In genomic region chr20:45842169-45842812, GRCh38 we compare ENCODE assay signal across 9 cellular contexts. TPM values are rescaled to one million over a fixed set of nuclear protein-coding genes. Genes with fewer than 3 reads are reported as not detected.
A peak's percentile ranks its signal among the peaks of the same experiment; 100 is the strongest.
DNase-seq lines count a peak whose midpoint lies in the region; ATAC-seq and TF ChIP-seq lines count a peak whose summit lies in the region.
"Had no signal": no experiment of that assay in that cellular context is flagged by ENCODE, and none has a peak within 500 bp of the region (broad histone marks: within the 10 kb centered on the region; RNA-seq: fewer than 3 reads in every experiment).

No MANE protein-coding gene starts in this region.

- no peaks in the 10 kb centered on the region for H3K27me3 ChIP-seq in colonic mucosa
- H3K27me3 ChIP-seq in osteoblast (ENCODE audit: insufficient read depth, low read length), result no peaks in the 10 kb centered on the region
- no peaks in the 10 kb centered on the region for H3K27me3 ChIP-seq in A673 (replicated peaks; ENCODE audit: insufficient read depth, low read depth, low read length, poor library complexity)

- intact Hi-C loops in colonic mucosa (cut with DNase I), result no loop called here
- intact Hi-C loops in A673 (cut with micrococcal nuclease; ENCODE audit: unreplicated experiment), result no loop called here

- no peak overlapping the region for H3K4me3 ChIP-seq in colonic mucosa
- H3K4me3 ChIP-seq in osteoblast (ENCODE audit: insufficient read depth, low read length), result no peak overlapping the region
- H3K4me3 ChIP-seq in A673 (ENCODE audit: low read depth, low read length, poor library complexity, severe bottlenecking), result no peak overlapping the region

- H3K4me1 ChIP-seq in colonic mucosa (no peaks in the 10 kb centered on the region), osteoblast (ENCODE audit: insufficient read depth, low read length) (peaks cover 11% of the 10 kb centered on the region), A673 (ENCODE audit: insufficient read depth, low read length, poor library complexity, severe bottlenecking) (no peaks in the 10 kb centered on the region)

- no peak overlapping the region for H2AFZ ChIP-seq in osteoblast (ENCODE audit: low read length)

- H3K27ac ChIP-seq in colonic mucosa (peak overlapping the region; percentile 47), osteoblast (ENCODE audit: low read depth, low read length) (peak overlapping the region; percentile 2), A673 (ENCODE audit: low read depth, low read length, poor library complexity, severe bottlenecking) (no peak overlapping the region)

- no peak overlapping the region; the same call in 1 of the 2 replicates for H3K27ac Mint-ChIP-seq in WTC11
- H3K27ac Mint-ChIP-seq: activated CD4-positive, alpha-beta T cell treated with anti-CD3 and anti-CD28 coated beads, Interleukin-2, amount 10 ng/mL, durations not matched to agents 7 days and 5 days had no signal

- H3K36me3 Mint-ChIP-seq in WTC11, result peaks cover 27% of the 10 kb centered on the region

- H3K4me3 Mint-ChIP-seq in WTC11, result no peak overlapping the region
- H3K4me3 Mint-ChIP-seq: activated CD4-positive, alpha-beta T cell treated with anti-CD3 and anti-CD28 coated beads, Interleukin-2, amount 10 ng/mL, durations not matched to agents 7 days and 5 days had no signal

- DNase-seq in GM04503 (ENCODE audit: low read depth), result peak; percentile 70
- no peak for DNase-seq in colonic mucosa
- DNase-seq in osteoblast (ENCODE audit: insufficient read length, low spot score, missing footprints), result peak; percentile 73
- DNase-seq in A673 (ENCODE audit: low spot score), result no peak
- DNase-seq in WTC11 (ENCODE audit: low spot score), result no peak
- DNase-seq in DMS53 treated with DMSO at 0.1 percent for 48 hours (lab: John Stamatoyannopoulos, UW; ENCODE audit: unreplicated experiment), result no peak
- DNase-seq in cortex of kidney (lab: John Stamatoyannopoulos, UW), result no peak
- DNase-seq: activated CD4-positive, alpha-beta T cell treated with anti-CD3 and anti-CD28 coated beads, Interleukin-2, amount 10 ng/mL, durations not matched to agents 7 days and 5 days had no signal

- no peak overlapping the region for H3K9ac ChIP-seq in colonic mucosa (ENCODE audit: low read depth in 2 of 2, low read length in 2 of 2)

- TF ChIP-seq CTCF in colonic mucosa (IDR thresholded peaks at IDR 0.05) (no peak), osteoblast (IDR thresholded peaks at IDR 0.05; ENCODE audit: extremely low read depth, low read depth, low read length) (no peak), A673 (conservative IDR thresholded peaks at IDR 0.05; ENCODE audit: low read depth, low read length) (no peak), WTC11 (IDR thresholded peaks at IDR 0.05) (no peak)

- H3K4me1 Mint-ChIP-seq in WTC11, result no peaks in the 10 kb centered on the region
- H3K4me1 Mint-ChIP-seq: activated CD4-positive, alpha-beta T cell treated with anti-CD3 and anti-CD28 coated beads, Interleukin-2, amount 10 ng/mL, durations not matched to agents 7 days and 5 days had no signal

- BruUV-seq in A673 (replicated peaks; lab: Mats Ljungman, UMichigan), result no TSS peak

- H3K79me2 ChIP-seq in osteoblast (ENCODE audit: insufficient read depth, low read length), result peaks cover 2% of the 10 kb centered on the region

- CTCF ChIA-PET in A673 (lab: Charles Lee) (no interaction called here), WTC11 (lab: Charles Lee) (interaction anchor here (1.1 to 1.4 kb wide), 4 partner anchors 10 to 127 kb away, joined by 3 to 4 read pairs (median 3); partner anchors contain the start of genes CTSA and NEURL2)

- peak; percentile 63 for ATAC-seq in HG03108 (IDR thresholded peaks at IDR 0.05; ENCODE audit: unreplicated experiment)
- no peak for ATAC-seq in WTC11

- H4K20me1 ChIP-seq in osteoblast (ENCODE audit: insufficient read depth, low read length), result peaks cover 7% of the 10 kb centered on the region

- H3K36me3 ChIP-seq in colonic mucosa, result peaks cover 3% of the 10 kb centered on the region
- peaks cover 57% of the 10 kb centered on the region for H3K36me3 ChIP-seq in osteoblast (ENCODE audit: insufficient read depth, low read length)
- peaks cover 20% of the 10 kb centered on the region for H3K36me3 ChIP-seq in A673 (ENCODE audit: insufficient read depth, low read length, poor library complexity, severe bottlenecking)

- no peaks in the 10 kb centered on the region for H3K27me3 Mint-ChIP-seq in WTC11 (ENCODE audit: low read depth)
- H3K27me3 Mint-ChIP-seq: activated CD4-positive, alpha-beta T cell treated with anti-CD3 and anti-CD28 coated beads, Interleukin-2, amount 10 ng/mL, durations not matched to agents 7 days and 5 days had no signal

- H3K9me3 ChIP-seq in colonic mucosa, result no peaks in the 10 kb centered on the region
- H3K9me3 ChIP-seq in osteoblast (ENCODE audit: low read depth, low read length), result no peaks in the 10 kb centered on the region
- H3K9me3 ChIP-seq in A673 (ENCODE audit: low read depth, low read length, poor library complexity, severe bottlenecking), result no peaks in the 10 kb centered on the region

- H3K4me2 ChIP-seq in osteoblast (ENCODE audit: insufficient read depth, low read length), result no peak overlapping the region

- H3K9me3 Mint-ChIP-seq in WTC11, result no peaks in the 10 kb centered on the region
- H3K9me3 Mint-ChIP-seq: activated CD4-positive, alpha-beta T cell treated with anti-CD3 and anti-CD28 coated beads, Interleukin-2, amount 10 ng/mL, durations not matched to agents 7 days and 5 days had no signal

- POLR2A ChIA-PET in A673 (lab: Charles Lee; ENCODE audit: low non-redundant PET) (no interaction called here), WTC11 (lab: Charles Lee) (no interaction called here)

TF ChIP-seq in WTC11, 78 proteins besides CTCF, POLR2A, EP300 and RAD21 (continues in another document):
- TF ChIP-seq, protein P1, sequence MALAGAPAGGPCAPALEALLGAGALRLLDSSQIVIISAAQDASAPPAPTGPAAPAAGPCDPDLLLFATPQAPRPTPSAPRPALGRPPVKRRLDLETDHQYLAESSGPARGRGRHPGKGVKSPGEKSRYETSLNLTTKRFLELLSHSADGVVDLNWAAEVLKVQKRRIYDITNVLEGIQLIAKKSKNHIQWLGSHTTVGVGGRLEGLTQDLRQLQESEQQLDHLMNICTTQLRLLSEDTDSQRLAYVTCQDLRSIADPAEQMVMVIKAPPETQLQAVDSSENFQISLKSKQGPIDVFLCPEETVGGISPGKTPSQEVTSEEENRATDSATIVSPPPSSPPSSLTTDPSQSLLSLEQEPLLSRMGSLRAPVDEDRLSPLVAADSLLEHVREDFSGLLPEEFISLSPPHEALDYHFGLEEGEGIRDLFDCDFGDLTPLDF (CRISPR knock-in tag; IDR thresholded peaks at IDR 0.05), result no peak
- TF ChIP-seq CBFB (CRISPR knock-in tag; IDR thresholded peaks at IDR 0.05; ENCODE audit: low read depth) (no peak), ARID4B (CRISPR knock-in tag; IDR thresholded peaks at IDR 0.05; ENCODE audit: borderline replicate concordance) (no peak), EMX1 (CRISPR knock-in tag; IDR thresholded peaks at IDR 0.05) (no peak), FOXJ3 (CRISPR knock-in tag; IDR thresholded peaks at IDR 0.05; ENCODE audit: borderline replicate concordance) (no peak), MXD4 (CRISPR knock-in tag; IDR thresholded peaks at IDR 0.05; ENCODE audit: borderline replicate concordance) (no peak), ZNF121 (CRISPR knock-in tag; IDR thresholded peaks at IDR 0.05) (no peak), NR1H2 (CRISPR knock-in tag; IDR thresholded peaks at IDR 0.05) (no peak), ZNF219 (CRISPR knock-in tag; IDR thresholded peaks at IDR 0.05; ENCODE audit: borderline replicate concordance) (no peak)

RNA-seq across cellular contexts. Expression of gene SNX21, which starts 8.7 kb away (rescaled TPM):
- 10 to 100 TPM; 11.2 to 12.6 TPM for total RNA-seq in colonic mucosa
- total RNA-seq in osteoblast, result 69.0 and 101 TPM in 2 replicates
- 3.1 and 7.3 TPM in 2 replicates for total RNA-seq in A673 (2021)
- 17.9 to 23.1 TPM (median 21.7 TPM) in 3 replicates for total RNA-seq in WTC11 (2021)

RNA-seq across cellular contexts. Expression of gene ACOT8, which starts 14.9 kb away (rescaled TPM):
- total RNA-seq in colonic mucosa (10 to 100 TPM; 49.8 to 58.5 TPM), osteoblast (29.8 and 31.8 TPM in 2 replicates), A673 (2021) (16.9 and 19.8 TPM in 2 replicates), WTC11 (2021) (38.1 to 41.1 TPM (median 39.4 TPM) in 3 replicates)

RNA-seq across cellular contexts. Expression of gene ZSWIM3, which starts 15.1 kb away (rescaled TPM):
- total RNA-seq in colonic mucosa (1 to 10 TPM; 4.6 to 5.2 TPM), osteoblast (4.7 and 5.3 TPM in 2 replicates), A673 (2021) (2.6 TPM in 2 replicates), WTC11 (2021) (3.4 to 5.4 TPM (median 4.7 TPM) in 3 replicates)

RNA-seq across cellular contexts. Expression of gene TNNC2, which starts 15.2 kb away (rescaled TPM):
- total RNA-seq in colonic mucosa (1 to 10 TPM; 2.9 to 3.8 TPM), osteoblast (0.29 and 0.36 TPM in 2 replicates), A673 (2021) (not detected in 2 replicates), WTC11 (2021) (2.7 to 3.6 TPM (median 3.0 TPM) in 3 replicates)
- total RNA-seq: activated CD4-positive, alpha-beta T cell treated with anti-CD3 and anti-CD28 coated beads, Interleukin-2, amount 10 ng/mL, durations not matched to agents 7 days and 5 days had no signal

RNA-seq across cellular contexts. Expression of gene UBE2C, which starts 29.8 kb away (rescaled TPM):
- total RNA-seq in colonic mucosa (100 to 1,000 TPM in 1 of 2 donors, 10 to 100 TPM in 1; 23.7 to 117 TPM), osteoblast (2.5 and 2.7 TPM in 2 replicates), A673 (2021) (241 and 249 TPM in 2 replicates), WTC11 (2021) (249 to 251 TPM (median 249 TPM) in 3 replicates)

Comparison
In these comparisons a context has a peak if more than half of its experiments do, and no peak if none do; other contexts are left out.
1. DNase-seq: peak in GM04503 (single experiment) and osteoblast (single experiment); none in colonic mucosa (single experiment), A673 (single experiment), WTC11 (single experiment), DMS53 treated with DMSO at 0.1 percent for 48 hours (single experiment) and cortex of kidney (single experiment).